In the genomic region with DNA sequence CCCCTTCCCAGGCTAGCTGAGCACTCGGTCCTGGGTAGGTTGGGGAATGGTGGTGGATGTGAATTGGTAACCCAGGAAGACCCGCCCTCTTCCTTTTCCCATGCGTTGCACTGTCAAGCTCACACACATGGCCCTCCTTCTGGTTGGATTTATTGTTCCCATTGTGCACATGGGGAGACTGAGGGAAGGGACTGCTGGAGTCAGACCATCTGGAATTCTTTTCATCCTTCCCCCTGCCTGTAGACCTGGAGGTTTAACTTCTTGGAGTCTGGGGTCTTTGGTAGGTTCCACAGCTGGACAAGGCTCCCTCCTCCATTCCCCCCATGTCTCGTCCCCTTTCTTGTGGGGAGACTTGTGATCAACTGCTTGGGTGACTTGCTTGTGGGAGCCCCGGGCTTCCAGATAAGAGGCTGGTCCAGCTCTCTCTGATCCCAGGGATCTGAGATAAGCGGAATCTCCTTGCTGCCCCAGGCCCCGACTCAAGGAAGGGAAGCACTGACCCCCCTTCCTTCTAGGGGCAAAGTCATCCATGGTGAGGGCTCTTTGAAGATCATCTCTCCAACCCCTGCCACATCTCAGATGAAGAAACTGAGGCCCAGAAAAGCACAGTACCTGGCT, we compare ENCODE assay signal across 15 cellular contexts. TPM values are rescaled to one million over a fixed set of nuclear protein-coding genes. Genes with fewer than 3 reads are reported as not detected.
DNase-seq lines count a peak whose midpoint lies in the region; ATAC-seq and TF ChIP-seq lines count a peak whose summit lies in the region.
"Had no signal": no experiment of that assay in that cellular context is flagged by ENCODE, and none has a peak within 500 bp of the region (broad histone marks: within the 10 kb centered on the region; RNA-seq: fewer than 3 reads in every experiment).

No MANE protein-coding gene starts in this region.

- peaks cover 9% of the 10 kb centered on the region for H3K27me3 Mint-ChIP-seq in neural crest cell (ENCODE audit: low read depth)

- in situ Hi-C loops in Panc1 (cut with HindIII; ENCODE audit: low pct_unique_long_range_greater_than_20kb, low sequenced_read_pairs) (no loop called here), brain microvascular endothelial cell (cut with HindIII; ENCODE audit: low pct_ligation_motif_present, low sequenced_read_pairs) (no loop called here)

- peak overlapping the region; percentile 45 for H3K4me3 Mint-ChIP-seq in neural crest cell

- intact Hi-C loops in Panc1 (cut with micrococcal nuclease; ENCODE audit: unreplicated experiment) = loop anchor here (5.0 kb wide), 1 partner anchor 46 kb away; no protein-coding TSS in a partner anchor

- no peak overlapping the region for H3K27ac Mint-ChIP-seq in neural crest cell (ENCODE audit: unreplicated experiment)
- no peak overlapping the region for H3K27ac Mint-ChIP-seq in activated naive CD4-positive, alpha-beta T cell treated with anti-CD3 and anti-CD28 coated beads, Interleukin-2, amount 50 U/mL, for 72 hours

- no peaks in the 10 kb centered on the region for H3K36me3 Mint-ChIP-seq in neural crest cell (ENCODE audit: low read depth)
- no peaks in the 10 kb centered on the region for H3K36me3 Mint-ChIP-seq in activated naive CD4-positive, alpha-beta T cell treated with anti-CD3 and anti-CD28 coated beads, Interleukin-2, amount 50 U/mL, for 72 hours

- H3K4me3 ChIP-seq in Panc1 (ENCODE audit: low read depth in 2 of 2, low read length in 2 of 2) (no peak overlapping the region), esophagus (ENCODE audit: low read depth in 1 of 2, low read length in 2 of 2) (no peak overlapping the region), brain microvascular endothelial cell (ENCODE audit: low read depth, low read length) (no peak overlapping the region)
- H3K4me3 ChIP-seq: MG63 had no signal

- H3K4me1 ChIP-seq in Panc1 (ENCODE audit: control insufficient read depth, insufficient read depth, low read length) = peaks cover 76% of the 10 kb centered on the region
- H3K4me1 ChIP-seq in esophagus (ENCODE audit: control insufficient read depth in 2 of 2, insufficient read depth in 2 of 2, low read length in 1 of 2) = peaks cover 0 to 35% of the 10 kb centered on the region in 2 donors

- no TSS peak for BruUV-seq in Panc1 (replicated peaks; lab: Mats Ljungman, UMichigan)

- TF ChIP-seq CTCF in 22Rv1 (IDR thresholded peaks at IDR 0.05) = no peak
- TF ChIP-seq CTCF in Panc1 (IDR thresholded peaks at IDR 0.05) = no peak
- TF ChIP-seq CTCF in neural crest cell (conservative IDR thresholded peaks at IDR 0.05) = no peak
- no peak for TF ChIP-seq CTCF in brain microvascular endothelial cell (IDR thresholded peaks at IDR 0.05; ENCODE audit: low read depth, low read length, missing control alignments)

- H3K9me3 ChIP-seq in Panc1 (ENCODE audit: control insufficient read depth, insufficient read depth, low read depth, low read length) = no peaks in the 10 kb centered on the region
- no peaks in the 10 kb centered on the region for H3K9me3 ChIP-seq in esophagus (ENCODE audit: control insufficient read depth in 2 of 2, insufficient read depth in 1 of 2, low read depth in 1 of 2, low read length in 1 of 2)
- H3K9me3 ChIP-seq: MG63 had no signal

- no peaks in the 10 kb centered on the region for H3K9me3 Mint-ChIP-seq in neural crest cell
- H3K9me3 Mint-ChIP-seq in activated naive CD4-positive, alpha-beta T cell treated with anti-CD3 and anti-CD28 coated beads, Interleukin-2, amount 50 U/mL, for 72 hours = no peaks in the 10 kb centered on the region

- ATAC-seq in Panc1 (no peak), HG03159 (IDR thresholded peaks at IDR 0.05; ENCODE audit: unreplicated experiment) (no peak)
- ATAC-seq in activated naive CD4-positive, alpha-beta T cell treated with anti-CD3 and anti-CD28 coated beads, Interleukin-2, amount 50 U/mL, for 72 hours = no peak

- POLR2A ChIA-PET in Panc1 (lab: Charles Lee) = interaction anchor here (0.5 to 1.2 kb wide), 3 partner anchors 11 to 145 kb away, joined by 3 to 4 read pairs (median 4); no protein-coding TSS in a partner anchor

- CTCF ChIA-PET in Panc1 (lab: Charles Lee) = no interaction called here

- H3K27me3 ChIP-seq in Panc1 (ENCODE audit: control insufficient read depth, insufficient read depth, low read length) = no peaks in the 10 kb centered on the region
- no peaks in the 10 kb centered on the region for H3K27me3 ChIP-seq in esophagus (ENCODE audit: control insufficient read depth in 1 of 2, insufficient read depth in 2 of 2, low read length in 2 of 2)
- peaks cover 4% of the 10 kb centered on the region for H3K27me3 ChIP-seq in brain microvascular endothelial cell (replicated peaks)
- H3K27me3 ChIP-seq: MG63 had no signal

- 48 to 60% methylated on average over 7 of the region's 7 CpGs for WGBS in esophagus, 2 donors

- H3K36me3 ChIP-seq in Panc1 (ENCODE audit: control insufficient read depth, insufficient read depth, low read length) = no peaks in the 10 kb centered on the region
- H3K36me3 ChIP-seq in esophagus (ENCODE audit: control insufficient read depth in 2 of 2, insufficient read depth in 2 of 2, low read length in 1 of 2) = peaks cover 0 to 2% of the 10 kb centered on the region in 2 donors
- H3K36me3 ChIP-seq in brain microvascular endothelial cell (replicated peaks) = no peaks in the 10 kb centered on the region
- H3K36me3 ChIP-seq: MG63 had no signal

- DNase-seq in Panc1 (ENCODE audit: low read depth, low spot score) = no peak
- DNase-seq in neural crest cell (ENCODE audit: low read depth, low spot score) = no peak
- DNase-seq in activated naive CD4-positive, alpha-beta T cell treated with anti-CD3 and anti-CD28 coated beads, Interleukin-2, amount 50 U/mL, for 72 hours (ENCODE audit: low spot score in 2 of 2) = no peak
- no peak for DNase-seq in cerebellar nuclear complex (lab: John Stamatoyannopoulos, UW)
- no peak for DNase-seq in brain microvascular endothelial cell
- DNase-seq: anterior cingulate cortex; dermis blood vessel endothelial cell; MG63; NCI-H1930; NCI-H510A; stimulated activated naive CD4-positive, alpha-beta T cell had no signal

- H3K27ac ChIP-seq in 22Rv1 = peak overlapping the region; percentile 77
- peak overlapping the region; percentile 99 for H3K27ac ChIP-seq in Panc1 (ENCODE audit: low read length)
- peak overlapping the region; percentile 97 to 100 for H3K27ac ChIP-seq in esophagus (ENCODE audit: low read depth in 2 of 2, low read length in 1 of 2)
- no peak overlapping the region for H3K27ac ChIP-seq in brain microvascular endothelial cell

- H3K4me1 Mint-ChIP-seq in neural crest cell = peaks cover 39% of the 10 kb centered on the region

RNA-seq across cellular contexts. Expression of a gene that starts 55.7 kb away (rescaled TPM):
- 1.3 TPM for total RNA-seq in Panc1 (2021; ENCODE audit: unreplicated experiment)
- 1.2 TPM for polyA plus RNA-seq in Panc1 (2012; ENCODE audit: insufficient read length)
- polyA plus RNA-seq in esophagus = 1 to 10 TPM; 2.8 to 4.9 TPM
- 0.12 TPM in 1 of 2 replicates, not detected in the other for total RNA-seq in neural crest cell
- total RNA-seq in activated naive CD4-positive, alpha-beta T cell treated with anti-CD3 and anti-CD28 coated beads, Interleukin-2, amount 50 U/mL, for 72 hours = not detected
- total RNA-seq: activated CD8-positive, alpha-beta memory T cell treated with anti-CD3 and anti-CD28 coated beads for 36 hours had no signal

RNA-seq across cellular contexts. Expression of a gene that starts 58.9 kb away (rescaled TPM):
- total RNA-seq in Panc1 (2021; ENCODE audit: unreplicated experiment) (120 TPM), neural crest cell (140 and 145 TPM in 2 replicates)
- 184 TPM for polyA plus RNA-seq in Panc1 (2012; ENCODE audit: insufficient read length)
- 10 to 100 TPM; 33.2 to 52.2 TPM for polyA plus RNA-seq in esophagus
- total RNA-seq in activated naive CD4-positive, alpha-beta T cell treated with anti-CD3 and anti-CD28 coated beads, Interleukin-2, amount 50 U/mL, for 72 hours = 100 to 1,000 TPM; 217 to 236 TPM

RNA-seq across cellular contexts. Expression of a gene that starts 59.2 kb away (rescaled TPM):
- total RNA-seq in Panc1 (2021; ENCODE audit: unreplicated experiment) (55.4 TPM), neural crest cell (55.0 and 55.7 TPM in 2 replicates)
- 25.8 TPM for polyA plus RNA-seq in Panc1 (2012; ENCODE audit: insufficient read length)
- 10 to 100 TPM in 1 of 2 donors, 1 to 10 TPM in 1; 4.6 to 11.4 TPM for polyA plus RNA-seq in esophagus
- total RNA-seq in activated naive CD4-positive, alpha-beta T cell treated with anti-CD3 and anti-CD28 coated beads, Interleukin-2, amount 50 U/mL, for 72 hours = 10 to 100 TPM; 41.5 to 73.0 TPM
